Comparison of ENCODE assay signal across 8 cellular contexts in genomic region chr2:151410485-151410833, GRCh38. TPM values are rescaled to one million over a fixed set of nuclear protein-coding genes. Genes with fewer than 3 reads are reported as not detected.
DNase-seq lines count a peak whose midpoint lies in the region; ATAC-seq and TF ChIP-seq lines count a peak whose summit lies in the region.

No MANE protein-coding gene starts in this region.

- peak overlapping the region; percentile 90 for H3K4me3 ChIP-seq in A673 (ENCODE audit: low read depth, low read length, poor library complexity, severe bottlenecking)
- H3K4me3 ChIP-seq in foreskin fibroblast (ENCODE audit: low read depth in 1 of 2, low read length in 2 of 2) = peak overlapping the region; percentile 96 to 100

- H3K9me3 Mint-ChIP-seq in activated T-helper 17 cell treated with anti-CD3 and anti-CD28 coated beads, Interleukin-2, amount 50 U/mL, for 72 hours = no peaks in the 10 kb centered on the region
- no peaks in the 10 kb centered on the region for H3K9me3 Mint-ChIP-seq in progenitor cell of endocrine pancreas (ENCODE audit: low read depth)

- CTCF ChIA-PET in A673 (lab: Charles Lee) = interaction anchor here (0.6 kb wide), 7 partner anchors 17 to 1296 kb away, joined by 3 to 17 read pairs (median 5); no protein-coding TSS in a partner anchor

- peak; percentile 28 for ATAC-seq in GM18519 (IDR thresholded peaks at IDR 0.05; ENCODE audit: low FRiP score, unreplicated experiment)
- peak; percentile 35 for ATAC-seq in HG03066 (IDR thresholded peaks at IDR 0.05; ENCODE audit: low read depth, unreplicated experiment)
- ATAC-seq in activated T-helper 17 cell treated with anti-CD3 and anti-CD28 coated beads, Interleukin-2, amount 50 U/mL, for 72 hours (replicated peaks) = peak; percentile 38

- peaks cover 5% of the 10 kb centered on the region for H3K4me1 Mint-ChIP-seq in activated T-helper 17 cell treated with anti-CD3 and anti-CD28 coated beads, Interleukin-2, amount 50 U/mL, for 72 hours
- peaks cover 9% of the 10 kb centered on the region for H3K4me1 Mint-ChIP-seq in progenitor cell of endocrine pancreas (ENCODE audit: low read depth)

- DNase-seq in A673 (ENCODE audit: low spot score) = peak; percentile 59
- peak; percentile 34 for DNase-seq in NCI-H82 treated with DMSO at 0.1 percent for 48 hours (lab: John Stamatoyannopoulos, UW; ENCODE audit: unreplicated experiment)
- DNase-seq in foreskin fibroblast = peak in 1 of 2 donors; percentile 40
- no peak for DNase-seq in progenitor cell of endocrine pancreas (ENCODE audit: low spot score, unreplicated experiment)
- no peak for DNase-seq in DMS153 treated with DMSO at 0.1 percent for 48 hours (lab: John Stamatoyannopoulos, UW; ENCODE audit: unreplicated experiment)

- no peaks in the 10 kb centered on the region for H3K27me3 ChIP-seq in A673 (replicated peaks; ENCODE audit: insufficient read depth, low read depth, low read length, poor library complexity)

- peaks cover 7% of the 10 kb centered on the region for H3K4me1 ChIP-seq in A673 (ENCODE audit: insufficient read depth, low read length, poor library complexity, severe bottlenecking)

- H3K36me3 Mint-ChIP-seq in activated T-helper 17 cell treated with anti-CD3 and anti-CD28 coated beads, Interleukin-2, amount 50 U/mL, for 72 hours (ENCODE audit: low read depth) = peaks cover 60% of the 10 kb centered on the region
- H3K36me3 Mint-ChIP-seq in progenitor cell of endocrine pancreas (ENCODE audit: insufficient read depth) = peaks cover 12% of the 10 kb centered on the region

- TF ChIP-seq CTCF in A673 (conservative IDR thresholded peaks at IDR 0.05; ENCODE audit: low read depth, low read length) = no peak
- no peak for TF ChIP-seq CTCF in foreskin fibroblast (IDR thresholded peaks at IDR 0.05; ENCODE audit: low read depth, low read length)
- no peak for TF ChIP-seq CTCF in progenitor cell of endocrine pancreas (IDR thresholded peaks at IDR 0.05; ENCODE audit: unreplicated experiment)

- H3K27ac Mint-ChIP-seq in activated T-helper 17 cell treated with anti-CD3 and anti-CD28 coated beads, Interleukin-2, amount 50 U/mL, for 72 hours = peak overlapping the region; percentile 95
- H3K27ac Mint-ChIP-seq in progenitor cell of endocrine pancreas = peak overlapping the region; percentile 98

- peaks cover 43% of the 10 kb centered on the region for H3K36me3 ChIP-seq in A673 (ENCODE audit: insufficient read depth, low read length, poor library complexity, severe bottlenecking)

- no peaks in the 10 kb centered on the region for H3K9me3 ChIP-seq in A673 (ENCODE audit: low read depth, low read length, poor library complexity, severe bottlenecking)

- H3K27ac ChIP-seq in A673 (ENCODE audit: low read depth, low read length, poor library complexity, severe bottlenecking) = peak overlapping the region; percentile 95

- peak overlapping the region; percentile 99 for H3K4me3 Mint-ChIP-seq in activated T-helper 17 cell treated with anti-CD3 and anti-CD28 coated beads, Interleukin-2, amount 50 U/mL, for 72 hours
- H3K4me3 Mint-ChIP-seq in progenitor cell of endocrine pancreas (ENCODE audit: low read depth) = peak overlapping the region; percentile 98

- BruUV-seq in A673 (replicated peaks; lab: Mats Ljungman, UMichigan) = no TSS peak

- H3K27me3 Mint-ChIP-seq in activated T-helper 17 cell treated with anti-CD3 and anti-CD28 coated beads, Interleukin-2, amount 50 U/mL, for 72 hours = no peaks in the 10 kb centered on the region
- H3K27me3 Mint-ChIP-seq in progenitor cell of endocrine pancreas = no peaks in the 10 kb centered on the region

- POLR2A ChIA-PET in A673 (lab: Charles Lee; ENCODE audit: low non-redundant PET) = interaction anchor here (0.6 kb wide), 1 partner anchor 75 kb away, joined by 4 read pairs; no protein-coding TSS in a partner anchor

- intact Hi-C loops in A673 (cut with micrococcal nuclease; ENCODE audit: unreplicated experiment) = loop anchor here (5.0 kb wide), 1 partner anchor 52 kb away; no protein-coding TSS in a partner anchor

RNA-seq across cellular contexts. Expression of gene RIF1, which starts 0.8 kb away (rescaled TPM):
- total RNA-seq in A673 (2021) = 111 and 112 TPM in 2 replicates
- total RNA-seq in activated T-helper 17 cell treated with anti-CD3 and anti-CD28 coated beads, Interleukin-2, amount 50 U/mL, for 72 hours = 10 to 100 TPM; 62.3 to 75.9 TPM
- 53.0 and 54.4 TPM in 2 replicates for total RNA-seq in progenitor cell of endocrine pancreas

RNA-seq across cellular contexts. Expression of gene TNFAIP6, which starts 53.1 kb away (rescaled TPM):
- total RNA-seq in A673 (2021) (123 and 135 TPM in 2 replicates), progenitor cell of endocrine pancreas (not detected in 2 replicates)
- not detected for total RNA-seq in activated T-helper 17 cell treated with anti-CD3 and anti-CD28 coated beads, Interleukin-2, amount 50 U/mL, for 72 hours

Comparison
In these comparisons a context has a peak if more than half of its experiments do, and no peak if none do; other contexts are left out.
1. DNase-seq: peak in A673 (single experiment) and NCI-H82 treated with DMSO at 0.1 percent for 48 hours (single experiment); none in progenitor cell of endocrine pancreas (single experiment) and DMS153 treated with DMSO at 0.1 percent for 48 hours (single experiment).
2. RNA of gene TNFAIP6, which starts 53.1 kb away (total RNA-seq): 123 to 135 TPM in A673; not detected in activated T-helper 17 cell treated with anti-CD3 and anti-CD28 coated beads, Interleukin-2, amount 50 U/mL, for 72 hours and not detected in progenitor cell of endocrine pancreas; every median in the first group is over 100 times any median in the second.
3. Peak in every context shown above with its lines, with median percentiles within 50 percentile points of each other: ATAC-seq.